In genomic region chr22:44331881-44332714, GRCh38 we compare ENCODE assay signal across 9 cellular contexts. TPM values are rescaled to one million over a fixed set of nuclear protein-coding genes. Genes with fewer than 3 reads are reported as not detected.
A peak's percentile ranks its signal among the peaks of the same experiment; 100 is the strongest.
DNase-seq lines count a peak whose midpoint lies in the region; ATAC-seq and TF ChIP-seq lines count a peak whose summit lies in the region.
"Had no signal": no experiment of that assay in that cellular context is flagged by ENCODE, and none has a peak within 500 bp of the region (broad histone marks: within the 10 kb centered on the region; RNA-seq: fewer than 3 reads in every experiment).

No MANE protein-coding gene starts in this region.

- H3K27ac ChIP-seq in stomach = no peak overlapping the region
- H3K27ac ChIP-seq: neutrophil had no signal

- no peak overlapping the region for H3K27ac Mint-ChIP-seq in activated CD4-positive, alpha-beta T cell treated with anti-CD3 and anti-CD28 coated beads, Interleukin-2, amount 10 ng/mL, durations not matched to agents 24 days and 14 days

- H3K27me3 ChIP-seq in stomach = peaks cover 0 to 64% (median 41%) of the 10 kb centered on the region in 3 donors

- H3K9me3 ChIP-seq in stomach = no peaks in the 10 kb centered on the region
- H3K9me3 ChIP-seq: neutrophil had no signal

- peak in 1 of 7 experiments; percentile 7 for TF ChIP-seq CTCF in stomach (IDR thresholded peaks at IDR 0.05)

- DNase-seq in activated CD4-positive, alpha-beta T cell treated with anti-CD3 and anti-CD28 coated beads, Interleukin-2, amount 10 ng/mL, durations not matched to agents 24 days and 14 days = no peak
- no peak for DNase-seq in activated CD4-positive, alpha-beta T cell treated with anti-CD3 and anti-CD28 coated beads, Interleukin-2, amount 50 U/mL, for 48 hours
- peak; percentile 36 for DNase-seq in UCSD-AML1 (lab: John Stamatoyannopoulos, UW; ENCODE audit: unreplicated experiment)
- DNase-seq in left ventricle myocardium superior = peak; percentile 66
- no peak for DNase-seq in stomach
- no peak for DNase-seq in stimulated activated CD8-positive, alpha-beta memory T cell treated with anti-CD3 and anti-CD28 coated beads, Interleukin-4, amount 100 ng/mL, for 48 hours
- no peak for DNase-seq in occipital lobe (lab: John Stamatoyannopoulos, UW)

- H3K36me3 Mint-ChIP-seq in activated CD4-positive, alpha-beta T cell treated with anti-CD3 and anti-CD28 coated beads, Interleukin-2, amount 10 ng/mL, durations not matched to agents 24 days and 14 days (ENCODE audit: low read depth) = no peaks in the 10 kb centered on the region

- 13 to 25% (median 18%) methylated on average over 19 to 50 of the region's 55 CpGs for WGBS in stomach, 5 donors

- TF ChIP-seq POLR2A in stomach (IDR thresholded peaks at IDR 0.05) = no peak

- peak overlapping the region in 3 of 4 donors; percentile 27 to 31 (median 30) for H3K4me3 ChIP-seq in stomach

- no peaks in the 10 kb centered on the region for H3K36me3 ChIP-seq in stomach
- H3K36me3 ChIP-seq: neutrophil had no signal

- peaks cover 10 to 24% (median 18%) of the 10 kb centered on the region in 4 donors for H3K4me1 ChIP-seq in stomach

- peaks cover 13% of the 10 kb centered on the region for H3K4me1 Mint-ChIP-seq in activated CD4-positive, alpha-beta T cell treated with anti-CD3 and anti-CD28 coated beads, Interleukin-2, amount 10 ng/mL, durations not matched to agents 24 days and 14 days

- peak; percentile 79 for ATAC-seq in left ventricle myocardium superior
- no peak for ATAC-seq in GM18861 (IDR thresholded peaks at IDR 0.05; ENCODE audit: unreplicated experiment)

- peaks cover 40% of the 10 kb centered on the region for H3K27me3 Mint-ChIP-seq in activated CD4-positive, alpha-beta T cell treated with anti-CD3 and anti-CD28 coated beads, Interleukin-2, amount 10 ng/mL, durations not matched to agents 24 days and 14 days

- TF ChIP-seq EP300 in stomach (IDR thresholded peaks at IDR 0.05) = no peak

- H3K4me3 Mint-ChIP-seq in activated CD4-positive, alpha-beta T cell treated with anti-CD3 and anti-CD28 coated beads, Interleukin-2, amount 10 ng/mL, durations not matched to agents 24 days and 14 days = peak overlapping the region; percentile 14

- intact Hi-C loops in activated CD4-positive, alpha-beta T cell treated with anti-CD3 and anti-CD28 coated beads, Interleukin-2, amount 10 ng/mL, durations not matched to agents 24 days and 14 days (cut with micrococcal nuclease) = no loop called here
- intact Hi-C loops in left ventricle myocardium superior (cut with micrococcal nuclease) = no loop called here
- intact Hi-C loops in stomach (cut with DNase I; ENCODE audit: low total_unique reads) = loop anchor here (10.0 kb wide), 1 partner anchor 173 kb away; no protein-coding TSS in a partner anchor

- no peaks in the 10 kb centered on the region for H3K9me3 Mint-ChIP-seq in activated CD4-positive, alpha-beta T cell treated with anti-CD3 and anti-CD28 coated beads, Interleukin-2, amount 10 ng/mL, durations not matched to agents 24 days and 14 days

RNA-seq across cellular contexts. Expression of gene SHISAL1, which starts 19.3 kb away (rescaled TPM):
- total RNA-seq in activated CD4-positive, alpha-beta T cell treated with anti-CD3 and anti-CD28 coated beads, Interleukin-2, amount 10 ng/mL, durations not matched to agents 24 days and 14 days = not detected in 2 replicates
- total RNA-seq in left ventricle myocardium superior (0.55 TPM), stomach (10 to 100 TPM in 1 of 5 donors, 1 to 10 TPM in 3, under 1 TPM in 1; 0.45 to 19.3 (median 3.3) TPM), occipital lobe (13.9 TPM)
- polyA plus RNA-seq in stomach = 1 to 10 TPM in 1 of 3 donors, under 1 TPM in 2; 0.43 to 1.3 (median 0.46) TPM

Comparison
In these comparisons a context has a peak if more than half of its experiments do, and no peak if none do; other contexts are left out.
1. DNase-seq: peak in UCSD-AML1 (single experiment) and left ventricle myocardium superior (single experiment); none in activated CD4-positive, alpha-beta T cell treated with anti-CD3 and anti-CD28 coated beads, Interleukin-2, amount 10 ng/mL, durations not matched to agents 24 days and 14 days (single experiment), activated CD4-positive, alpha-beta T cell treated with anti-CD3 and anti-CD28 coated beads, Interleukin-2, amount 50 U/mL, for 48 hours (0 of 2), stomach (single experiment), stimulated activated CD8-positive, alpha-beta memory T cell treated with anti-CD3 and anti-CD28 coated beads, Interleukin-4, amount 100 ng/mL, for 48 hours (single experiment) and occipital lobe (single experiment).